Comparison of ENCODE assay signal across 8 cellular contexts in the genomic region with DNA sequence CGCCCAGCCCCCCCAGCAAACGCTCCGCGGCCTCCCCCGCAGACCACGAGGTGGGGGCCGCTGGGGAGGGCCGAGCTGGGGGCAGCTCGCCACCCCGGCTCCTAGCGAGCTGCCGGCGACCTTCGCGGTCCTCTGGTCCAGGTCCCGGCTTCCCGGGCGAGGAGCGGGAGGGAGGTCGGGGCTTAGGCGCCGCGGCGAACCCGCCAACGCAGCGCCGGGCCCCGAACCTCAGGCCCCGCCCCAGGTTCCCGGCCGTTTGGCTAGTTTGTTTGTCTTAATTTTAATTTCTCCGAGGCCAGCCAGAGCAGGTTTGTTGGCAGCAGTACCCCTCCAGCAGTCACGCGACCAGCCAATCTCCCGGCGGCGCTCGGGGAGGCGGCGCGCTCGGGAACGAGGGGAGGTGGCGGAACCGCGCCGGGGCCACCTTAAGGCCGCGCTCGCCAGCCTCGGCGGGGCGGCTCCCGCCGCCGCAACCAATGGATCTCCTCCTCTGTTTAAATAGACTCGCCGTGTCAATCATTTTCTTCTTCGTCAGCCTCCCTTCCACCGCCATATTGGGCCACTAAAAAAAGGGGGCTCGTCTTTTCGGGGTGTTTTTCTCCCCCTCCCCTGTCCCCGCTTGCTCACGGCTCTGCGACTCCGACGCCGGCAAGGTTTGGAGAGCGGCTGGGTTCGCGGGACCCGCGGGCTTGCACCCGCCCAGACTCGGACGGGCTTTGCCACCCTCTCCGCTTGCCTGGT. TPM values are rescaled to one million over a fixed set of nuclear protein-coding genes. Genes with fewer than 3 reads are reported as not detected.
DNase-seq lines count a peak whose midpoint lies in the region; ATAC-seq and TF ChIP-seq lines count a peak whose summit lies in the region.

A gene (plus strand): TSS at position 524 of the 741 bp plus-strand sequence. CDS start 472 bp downstream, outside the sequence.

- intact Hi-C loops in ascending aorta (cut with DNase I): loop anchor here (1.0 to 10.0 kb wide), 6 partner anchors 8 to 1142 kb away; a partner anchor contains a TSS
- intact Hi-C loops in right cardiac atrium (cut with DNase I): no loop called here
- intact Hi-C loops in vagina (cut with DNase I): loop anchor here (1.0 to 2.0 kb wide), 2 partner anchors 8 to 72 kb away; no protein-coding TSS in a partner anchor

- H3K9me3 ChIP-seq in ascending aorta (no peaks in the 10 kb centered on the region), right cardiac atrium (ENCODE audit: control insufficient read depth, low read length) (no peaks in the 10 kb centered on the region), vagina (no peaks in the 10 kb centered on the region)

- in situ Hi-C loops in GM13976 (cut with MboI; ENCODE audit: low sequenced_read_pairs, unreplicated experiment): loop anchor here (25.0 kb wide), 1 partner anchor 1130 kb away; no protein-coding TSS in a partner anchor

- peak; percentile 90 for DNase-seq in GM13976 (ENCODE audit: low spot score)
- DNase-seq in NCI-H2029 treated with DMSO at 0.1 percent for 48 hours (lab: John Stamatoyannopoulos, UW): peak; percentile 82
- peak; percentile 80 for DNase-seq in T-helper 22 cell (ENCODE audit: low read depth)
- peak; percentile 76 to 96 for DNase-seq in ascending aorta (ENCODE audit: low spot score in 2 of 2)
- peak; percentile 92 to 97 (median 97) for DNase-seq in right cardiac atrium
- peak; percentile 84 for DNase-seq in pulmonary artery endothelial cell (ENCODE audit: low read depth, low spot score)
- peak in 1 of 2 donors; percentile 96 for DNase-seq in vagina (ENCODE audit: extremely low spot score in 2 of 2)

- H3K27ac ChIP-seq in ascending aorta (peak within 1 kb of the TSS; percentile 96 to 99), right cardiac atrium (ENCODE audit: low read length) (peak within 1 kb of the TSS; percentile 100), vagina (peak within 1 kb of the TSS; percentile 100)

- under 1% methylated on average over 78 of the region's 78 CpGs for WGBS in right cardiac atrium

- TF ChIP-seq CTCF in GM13976 (IDR thresholded peaks at IDR 0.05; ENCODE audit: borderline replicate concordance, control extremely low read depth, extremely low read depth, insufficient read depth, missing control alignments): no peak
- no peak for TF ChIP-seq CTCF in ascending aorta (IDR thresholded peaks at IDR 0.05)
- no peak for TF ChIP-seq CTCF in vagina (IDR thresholded peaks at IDR 0.05)

- H3K27me3 ChIP-seq in ascending aorta (no peaks in the 10 kb centered on the region), right cardiac atrium (ENCODE audit: control insufficient read depth, insufficient read depth) (no peaks in the 10 kb centered on the region), vagina (no peaks in the 10 kb centered on the region)

- H3K4me1 ChIP-seq in ascending aorta (peaks cover 3 to 34% of the 10 kb centered on the region in 2 donors), right cardiac atrium (ENCODE audit: control insufficient read depth, insufficient read depth, low read length) (peaks cover 4% of the 10 kb centered on the region), vagina (peaks cover 61% of the 10 kb centered on the region)

- peak in 1 of 2 donors; percentile 84 for TF ChIP-seq POLR2A in vagina (IDR thresholded peaks at IDR 0.05)

- H3K4me3 ChIP-seq in ascending aorta (peak within 1 kb of the TSS; percentile 75 to 88), right cardiac atrium (ENCODE audit: low read length) (peak within 1 kb of the TSS; percentile 92), vagina (peak within 1 kb of the TSS; percentile 93 to 100)

- H3K36me3 ChIP-seq in ascending aorta: peaks cover 5 to 19% of the 10 kb centered on the region in 2 donors
- peaks cover 0 to 15% of the 10 kb centered on the region in 2 donors for H3K36me3 ChIP-seq in vagina

- ATAC-seq in HG02938 (IDR thresholded peaks at IDR 0.05; ENCODE audit: unreplicated experiment) (peak; percentile 41), right cardiac atrium (peak; percentile 96 to 97)

RNA-seq across cellular contexts. Expression of the gene that starts here (rescaled TPM):
- 65.1 TPM for total RNA-seq in ascending aorta
- total RNA-seq in right cardiac atrium: 10 to 100 TPM; 28.9 to 48.0 (median 46.5) TPM
- polyA plus RNA-seq in right cardiac atrium: 35.2 TPM
- total RNA-seq in pulmonary artery endothelial cell: 49.5 and 56.7 TPM in 2 replicates
- total RNA-seq in vagina: 52.5 TPM

Comparison
In these comparisons a context has a peak if more than half of its experiments do, and no peak if none do; other contexts are left out.
1. intact Hi-C loops: an anchor here in ascending aorta (1.0 to 10.0 kb wide) and vagina (1.0 to 2.0 kb wide); none called in right cardiac atrium.